In genomic region chr22:36986242-36986821, GRCh38 we compare ENCODE assay signal across 8 cellular contexts. TPM values are rescaled to one million over a fixed set of nuclear protein-coding genes. Genes with fewer than 3 reads are reported as not detected.
DNase-seq lines count a peak whose midpoint lies in the region; ATAC-seq, FAIRE-seq and TF ChIP-seq lines count a peak whose summit lies in the region.

No MANE protein-coding gene starts in this region.

- peaks cover 7% of the 10 kb centered on the region for H3K9me3 ChIP-seq in GM12878 (replicated peaks; ENCODE audit: control insufficient read depth, insufficient read depth, low read length)

- H3K4me3 ChIP-seq in GM12878, result no peak overlapping the region

- no peaks in the 10 kb centered on the region for H4K20me1 ChIP-seq in GM12878 (ENCODE audit: control insufficient read depth, insufficient read depth)

- H3K9me3 Mint-ChIP-seq in osteocyte (ENCODE audit: unreplicated experiment), result peaks cover 3% of the 10 kb centered on the region

- H3K27me3 ChIP-seq in GM12878 (replicated peaks in 1 of 2; ENCODE audit: control insufficient read depth in 2 of 2, insufficient read depth in 2 of 2, low read length in 1 of 2), result no peaks in the 10 kb centered on the region; a peak in 3 of 4 replicates

- RAD21 ChIA-PET in GM12878 (lab: Charles Lee; ENCODE audit: unreplicated experiment), result interaction anchor here (1.5 kb wide), 1 partner anchor 211 kb away, joined by 5 read pairs; no protein-coding TSS in a partner anchor

- H3K9ac ChIP-seq in GM12878 (ENCODE audit: control insufficient read depth, insufficient read depth, low read length), result no peak overlapping the region

- in situ Hi-C loops in GM12878 (cut with MboI), result no loop called here

- no peaks in the 10 kb centered on the region for H3K36me3 Mint-ChIP-seq in osteocyte (ENCODE audit: unreplicated experiment)

- H3K27me3 Mint-ChIP-seq in osteocyte (ENCODE audit: unreplicated experiment), result peaks cover 31% of the 10 kb centered on the region

- H3K4me1 ChIP-seq in GM12878 (ENCODE audit: control insufficient read depth, insufficient read depth, low read length), result no peaks in the 10 kb centered on the region

- no peak overlapping the region for H3K4me2 ChIP-seq in GM12878 (ENCODE audit: control insufficient read depth, insufficient read depth)

- WGBS in GM12878 (ENCODE audit: insufficient coverage, insufficient replicate concordance, low lambda C conversion rate, missing lambda C conversion rate), result 27% methylated on average over 8 of the region's 8 CpGs

- peak; percentile 19 for DNase-seq in ELR (ENCODE audit: low read depth)
- DNase-seq in NCI-H1694 (lab: John Stamatoyannopoulos, UW), result peak; percentile 33
- DNase-seq in GM12878 (ENCODE audit: low read depth, low spot score), result no peak
- no peak for DNase-seq in osteocyte (ENCODE audit: extremely low spot score, unreplicated experiment)
- no peak for DNase-seq in DMS153 (lab: John Stamatoyannopoulos, UW)
- DNase-seq in H54 (ENCODE audit: insufficient read length, low spot score), result no peak
- no peak for DNase-seq in NCI-H1105 (lab: John Stamatoyannopoulos, UW)

- no peak overlapping the region for H2AFZ ChIP-seq in GM12878 (ENCODE audit: control insufficient read depth, low read depth, low read length)

- peak; percentile 38; the same call in 1 of the 2 replicates for TF ChIP-seq RAD21 in GM12878 (IDR thresholded peaks at IDR 0.05; ENCODE audit: insufficient read depth, low read depth, low read length)

- SMC1A ChIA-PET in GM12878 (lab: Charles Lee; ENCODE audit: uncharacterized antibody, unreplicated experiment), result interaction anchor here (1.1 to 1.7 kb wide), 2 partner anchors 8 to 213 kb away, joined by 4 read pairs; no protein-coding TSS in a partner anchor

- TF ChIP-seq CTCF in GM12878 (IDR thresholded peaks at IDR 0.05 in 2 of 3, conservative IDR thresholded peaks at IDR 0.05 in 1 of 3; ENCODE audit: control insufficient read depth in 2 of 3, extremely low read depth in 1 of 3, insufficient read depth in 1 of 3, low read depth in 3 of 3, low read length in 3 of 3) (peak; percentile 23 to 80 (median 61); a peak in 5 of 6 replicates), osteocyte (IDR thresholded peaks at IDR 0.05) (peak; percentile 49)

- no peak; the same call in 2 of the 3 replicates for ATAC-seq in GM12878
- no peak for ATAC-seq in GM18861 (IDR thresholded peaks at IDR 0.05; ENCODE audit: unreplicated experiment)

- no peaks in the 10 kb centered on the region for H3K4me1 Mint-ChIP-seq in osteocyte (ENCODE audit: unreplicated experiment)

- POLR2A ChIA-PET in GM12878 (lab: Charles Lee), result no interaction called here

- no peak overlapping the region for H3K27ac ChIP-seq in GM12878 (ENCODE audit: control insufficient read depth, insufficient read depth)

- intact Hi-C loops in GM12878 (cut with micrococcal nuclease; ENCODE audit: unreplicated experiment), result no loop called here

- no peak overlapping the region for H3K27ac Mint-ChIP-seq in osteocyte (ENCODE audit: unreplicated experiment)

- no peak for TF ChIP-seq EP300 in GM12878 (IDR thresholded peaks at IDR 0.05; ENCODE audit: borderline replicate concordance in 1 of 2, control insufficient read depth in 1 of 2, low read depth in 2 of 2, low read length in 2 of 2)

- H3K36me3 ChIP-seq in GM12878 (ENCODE audit: control insufficient read depth in 2 of 2, insufficient read depth in 2 of 2, low read length in 1 of 2), result no peaks in the 10 kb centered on the region

- TF ChIP-seq POLR2A in GM12878 (IDR thresholded peaks at IDR 0.05; ENCODE audit: low read depth, low read length) (no peak), H54 (IDR thresholded peaks at IDR 0.05; ENCODE audit: low read depth, low read length) (no peak)

- BruUV-seq in GM12878 (replicated peaks; lab: Mats Ljungman, UMichigan), result no TSS peak

- CTCF ChIA-PET in GM12878 (lab: Yijun Ruan, JAX), result interaction anchor here (1.1 to 1.7 kb wide), 3 partner anchors 9 to 276 kb away, joined by 4 to 7 read pairs (median 5); no protein-coding TSS in a partner anchor

- H3K4me3 Mint-ChIP-seq in osteocyte (ENCODE audit: unreplicated experiment), result no peak overlapping the region

- FAIRE-seq in GM12878 (lab: Jason Lieb, UNC), result no peak
- FAIRE-seq in H54 (lab: Jason Lieb, UNC), result no peak

- no peaks in the 10 kb centered on the region for H3K79me2 ChIP-seq in GM12878 (ENCODE audit: control insufficient read depth, insufficient read depth, low read length)

TF ChIP-seq in GM12878, 131 proteins besides CTCF, POLR2A, EP300 and RAD21 (continues in another document):
- TF ChIP-seq MYC (IDR thresholded peaks at IDR 0.05; ENCODE audit: insufficient read depth, insufficient read length, insufficient replicate concordance, low read length, severe bottlenecking), result no peak
- TF ChIP-seq FOXK2 (IDR thresholded peaks at IDR 0.05), result no peak
- TF ChIP-seq BHLHE40 (IDR thresholded peaks at IDR 0.05; ENCODE audit: borderline replicate concordance in 1 of 2, low read depth in 2 of 2, low read length in 1 of 2), result no peak
- no peak for TF ChIP-seq SMAD1 (IDR thresholded peaks at IDR 0.05; ENCODE audit: low read depth, partially characterized antibody)
- TF ChIP-seq POLR2AphosphoS5 (IDR thresholded peaks at IDR 0.05; ENCODE audit: low read length), result no peak
- TF ChIP-seq ZBTB4 (CRISPR knock-in tag; IDR thresholded peaks at IDR 0.05), result no peak
- no peak for TF ChIP-seq BRCA1 (IDR thresholded peaks at IDR 0.05; ENCODE audit: low read depth, low read length)

RNA-seq across cellular contexts. Expression of gene TST, which starts 32.9 kb away (rescaled TPM):
- total RNA-seq in GM12878 (2013; cell fraction: nucleolus; rRNA removed), result 2.8 and 4.3 TPM in 2 replicates
- total RNA-seq in GM12878 (2014; rRNA removed) (24.6 TPM in 2 replicates), GM12878 (2014; rRNA removed; fragmentation: Illumina TruSeq; extraction: Trizol) (8.8 and 9.3 TPM in 2 replicates), GM12878 (2021) (20.8 and 20.9 TPM in 2 replicates), osteocyte (20.5 and 21.1 TPM in 2 replicates)
- polyA plus RNA-seq in GM12878 (2011; ENCODE audit: low read depth), result 4.2 TPM
- polyA plus RNA-seq in GM12878 (2011; rRNA removed) (3.3 and 9.5 TPM in 2 replicates), GM12878 (2014; fragmentation: Illumina TruSeq; extraction: Trizol) (0.59 and 5.7 TPM in 2 replicates), GM12878 (2014; fragmentation: Nextera tagmentation; extraction: Ambion mirVana) (1 to 10 TPM; 2.4 to 7.0 TPM), GM12878 (2014; rRNA removed) (24.1 and 25.0 TPM in 2 replicates), GM12878 (2016; fragmentation: Nextera tagmentation; extraction: Ambion mirVana) (10 to 100 TPM; 11.3 to 11.8 TPM)
- 13.6 and 23.5 TPM in 2 replicates for polyA plus RNA-seq in GM12878 (2011; cell fraction: cytosol; rRNA removed)
- 10.1 and 13.5 TPM in 2 replicates for polyA plus RNA-seq in GM12878 (2011; cell fraction: nucleus; rRNA removed)
- polyA plus RNA-seq in GM12878 (2012), result 5.7 and 6.9 TPM in 2 replicates
- 4.5 and 9.4 TPM in 2 replicates for polyA minus RNA-seq in GM12878 (2011; rRNA and poly(A)+ RNA removed)
- 3.3 and 4.1 TPM in 2 replicates for polyA minus RNA-seq in GM12878 (2011; cell fraction: cytosol; rRNA and poly(A)+ RNA removed)
- 4.1 and 8.3 TPM in 2 replicates for polyA minus RNA-seq in GM12878 (2011; cell fraction: nucleus; rRNA and poly(A)+ RNA removed)

RNA-seq across cellular contexts. Expression of gene MPST, which starts 33.2 kb away (rescaled TPM):
- total RNA-seq in GM12878 (2013; cell fraction: nucleolus; rRNA removed), result 17.4 and 21.5 TPM in 2 replicates
- total RNA-seq in GM12878 (2014; rRNA removed) (79.0 and 88.7 TPM in 2 replicates), GM12878 (2014; rRNA removed; fragmentation: Illumina TruSeq; extraction: Trizol) (13.8 and 16.4 TPM in 2 replicates), GM12878 (2021) (58.0 and 58.2 TPM in 2 replicates), osteocyte (57.4 and 65.1 TPM in 2 replicates)
- polyA plus RNA-seq in GM12878 (2011; ENCODE audit: low read depth), result 7.7 TPM
- polyA plus RNA-seq in GM12878 (2011; rRNA removed) (9.4 and 21.1 TPM in 2 replicates), GM12878 (2014; fragmentation: Illumina TruSeq; extraction: Trizol) (3.5 and 8.1 TPM in 2 replicates), GM12878 (2014; fragmentation: Nextera tagmentation; extraction: Ambion mirVana) (1 to 10 TPM in 1 of 2 experiments, under 1 TPM in 1; 0.95 to 2.4 TPM), GM12878 (2014; rRNA removed) (88.1 and 101 TPM in 2 replicates), GM12878 (2016; fragmentation: Nextera tagmentation; extraction: Ambion mirVana) (10 to 100 TPM; 55.9 to 60.8 TPM)
- polyA plus RNA-seq in GM12878 (2011; cell fraction: cytosol; rRNA removed), result 32.6 and 65.8 TPM in 2 replicates
- 49.0 and 61.0 TPM in 2 replicates for polyA plus RNA-seq in GM12878 (2011; cell fraction: nucleus; rRNA removed)
- polyA plus RNA-seq in GM12878 (2012), result 30.4 and 40.4 TPM in 2 replicates
- 8.3 and 17.3 TPM in 2 replicates for polyA minus RNA-seq in GM12878 (2011; rRNA and poly(A)+ RNA removed)
- 19.9 and 21.1 TPM in 2 replicates for polyA minus RNA-seq in GM12878 (2011; cell fraction: cytosol; rRNA and poly(A)+ RNA removed)
- polyA minus RNA-seq in GM12878 (2011; cell fraction: nucleus; rRNA and poly(A)+ RNA removed), result 6.5 and 14.4 TPM in 2 replicates

Comparison
In these comparisons a context has a peak if more than half of its experiments do, and no peak if none do; other contexts are left out.
1. DNase-seq: peak in ELR (single experiment) and NCI-H1694 (single experiment); none in GM12878 (single experiment), osteocyte (single experiment), DMS153 (single experiment), H54 (single experiment) and NCI-H1105 (single experiment).